17 cellular contexts compared by ENCODE assay signal in the genomic region with DNA sequence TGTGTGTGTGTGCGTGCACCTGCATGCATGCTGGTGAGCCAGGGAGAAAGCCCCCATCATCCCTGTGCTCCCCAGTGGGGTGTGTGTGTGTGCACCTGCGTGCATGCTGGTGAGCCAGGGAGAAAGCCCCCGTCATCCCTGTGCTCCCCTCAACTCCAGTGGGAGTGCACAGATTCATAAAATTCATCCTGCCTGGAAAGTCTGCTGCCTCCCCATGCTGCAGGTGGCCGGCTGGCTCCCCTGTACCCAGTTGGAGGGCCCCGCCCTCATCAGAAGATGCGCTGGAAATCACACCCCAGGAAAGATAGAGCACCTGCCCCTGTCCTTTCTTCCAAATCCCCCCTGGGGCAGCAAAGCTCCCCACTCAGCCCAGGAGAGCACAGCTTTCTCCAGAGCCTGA.
DNase-seq lines count a peak whose midpoint lies in the region; ATAC-seq and TF ChIP-seq lines count a peak whose summit lies in the region.
"Had no signal": no experiment of that assay in that cellular context is flagged by ENCODE, and none has a peak within 500 bp of the region (broad histone marks: within the 10 kb centered on the region; RNA-seq: fewer than 3 reads in every experiment).

No MANE protein-coding gene starts in this region.

- H3K4me3 ChIP-seq in RWPE2 (ENCODE audit: severe bottlenecking) (no peak overlapping the region), mucosa of descending colon (no peak overlapping the region), stomach (no peak overlapping the region)
- H3K4me3 ChIP-seq: left lung, neural progenitor cell had no signal

- intact Hi-C loops in mucosa of descending colon (cut with DNase I, micrococcal nuclease): no loop called here
- intact Hi-C loops in stomach (cut with DNase I; ENCODE audit: low total_unique reads): no loop called here

- no peaks in the 10 kb centered on the region for H3K27me3 ChIP-seq in RWPE2 (ENCODE audit: insufficient read depth, poor library complexity, severe bottlenecking)
- no peaks in the 10 kb centered on the region for H3K27me3 ChIP-seq in stomach
- H3K27me3 ChIP-seq: left lung, neural progenitor cell had no signal

- H3K4me1 Mint-ChIP-seq in chondrocyte (ENCODE audit: low read depth): peaks cover 4% of the 10 kb centered on the region
- H3K4me1 Mint-ChIP-seq: activated CD4-positive, alpha-beta T cell treated with anti-CD3 and anti-CD28 coated beads, Interleukin-2, amount 10 ng/mL, durations not matched to agents 7 days and 5 days; CD4-positive, alpha-beta memory T cell; central memory CD8-positive, alpha-beta T cell had no signal

- H3K27me3 Mint-ChIP-seq in chondrocyte (ENCODE audit: low read depth): peaks cover 9% of the 10 kb centered on the region
- H3K27me3 Mint-ChIP-seq: activated CD4-positive, alpha-beta T cell treated with anti-CD3 and anti-CD28 coated beads, Interleukin-2, amount 10 ng/mL, durations not matched to agents 7 days and 5 days; CD4-positive, alpha-beta memory T cell; central memory CD8-positive, alpha-beta T cell had no signal

- peak; percentile 25 for DNase-seq in RWPE2 (ENCODE audit: low spot score)
- DNase-seq in chondrocyte (ENCODE audit: low spot score): peak; percentile 51
- peak in 2 of 3 donors; percentile 3 to 4 for DNase-seq in mucosa of descending colon
- DNase-seq in stomach: peak; percentile 5
- DNase-seq in NCI-H2227 (lab: John Stamatoyannopoulos, UW; ENCODE audit: unreplicated experiment): no peak
- DNase-seq: activated gamma-delta T cell; CD4-positive, alpha-beta memory T cell; effector memory CD4-positive, alpha-beta T cell; NCI-H526; SIG-M5; stimulated activated CD4-positive, alpha-beta T cell treated with anti-CD3 and anti-CD28 coated beads, Interleukin-15, amount 100 ng/mL, for 24 hours had no signal

- peaks cover 15% of the 10 kb centered on the region for H3K9me3 Mint-ChIP-seq in chondrocyte (ENCODE audit: low read depth)
- H3K9me3 Mint-ChIP-seq: activated CD4-positive, alpha-beta T cell treated with anti-CD3 and anti-CD28 coated beads, Interleukin-2, amount 10 ng/mL, durations not matched to agents 7 days and 5 days; central memory CD8-positive, alpha-beta T cell had no signal

- ATAC-seq in RWPE2 (ENCODE audit: low read depth) (no peak), mucosa of descending colon (no peak), HG02970 (IDR thresholded peaks at IDR 0.05; ENCODE audit: low FRiP score, unreplicated experiment) (no peak), HG03378 (IDR thresholded peaks at IDR 0.05; ENCODE audit: unreplicated experiment) (no peak)

- no peaks in the 10 kb centered on the region for H3K4me1 ChIP-seq in RWPE2 (ENCODE audit: insufficient read depth, poor library complexity, severe bottlenecking)
- no peaks in the 10 kb centered on the region for H3K4me1 ChIP-seq in mucosa of descending colon (ENCODE audit: low read depth)
- H3K4me1 ChIP-seq in stomach: peaks cover 0 to 8% (median 2%) of the 10 kb centered on the region in 4 donors
- H3K4me1 ChIP-seq: left lung had no signal

- H3K36me3 ChIP-seq in RWPE2 (ENCODE audit: low read depth) (no peaks in the 10 kb centered on the region), mucosa of descending colon (ENCODE audit: low read depth) (no peaks in the 10 kb centered on the region), stomach (peaks cover 4 to 40% (median 16%) of the 10 kb centered on the region in 4 donors)
- H3K36me3 ChIP-seq: neural progenitor cell had no signal

- H3K9me3 ChIP-seq in RWPE2 (ENCODE audit: severe bottlenecking) (no peaks in the 10 kb centered on the region), mucosa of descending colon (no peaks in the 10 kb centered on the region), stomach (no peaks in the 10 kb centered on the region)
- H3K9me3 ChIP-seq: left lung had no signal

- no peak overlapping the region for H3K27ac Mint-ChIP-seq in chondrocyte (ENCODE audit: unreplicated experiment)
- H3K27ac Mint-ChIP-seq: activated CD4-positive, alpha-beta T cell treated with anti-CD3 and anti-CD28 coated beads, Interleukin-2, amount 10 ng/mL, durations not matched to agents 7 days and 5 days; CD4-positive, alpha-beta memory T cell had no signal

- TF ChIP-seq EP300 in stomach (IDR thresholded peaks at IDR 0.05): no peak

- no peak overlapping the region for H3K27ac ChIP-seq in RWPE2 (ENCODE audit: poor library complexity, severe bottlenecking)
- peak overlapping the region in 3 of 5 donors; percentile 46 to 54 (median 54) for H3K27ac ChIP-seq in stomach
- H3K27ac ChIP-seq: left lung, neural progenitor cell had no signal

- WGBS in stomach, 5 donors: 87 to 92% (median 89%) methylated on average over 6 of the region's 6 CpGs

- peaks cover 16% of the 10 kb centered on the region for H3K36me3 Mint-ChIP-seq in chondrocyte (ENCODE audit: low read depth)

- TF ChIP-seq CTCF in RWPE2 (IDR thresholded peaks at IDR 0.05; ENCODE audit: poor library complexity, severe bottlenecking) (no peak), chondrocyte (IDR thresholded peaks at IDR 0.05) (no peak), mucosa of descending colon (IDR thresholded peaks at IDR 0.05) (no peak), stomach (IDR thresholded peaks at IDR 0.05) (no peak)

- H3K4me3 Mint-ChIP-seq in chondrocyte (ENCODE audit: unreplicated experiment): no peak overlapping the region
- H3K4me3 Mint-ChIP-seq: activated CD4-positive, alpha-beta T cell treated with anti-CD3 and anti-CD28 coated beads, Interleukin-2, amount 10 ng/mL, durations not matched to agents 7 days and 5 days; CD4-positive, alpha-beta memory T cell; central memory CD8-positive, alpha-beta T cell; neural progenitor cell had no signal

- no peak for TF ChIP-seq POLR2A in stomach (IDR thresholded peaks at IDR 0.05)
